ENCODE assay signal across 13 cellular contexts in genomic region chr20:23155141-23155590, GRCh38.
DNase-seq lines count a peak whose midpoint lies in the region; ATAC-seq and TF ChIP-seq lines count a peak whose summit lies in the region.
"Had no signal": no experiment of that assay in that cellular context is flagged by ENCODE, and none has a peak within 500 bp of the region (broad histone marks: within the 10 kb centered on the region; RNA-seq: fewer than 3 reads in every experiment).

No MANE protein-coding gene starts in this region.

- DNase-seq in CD1c-positive myeloid dendritic cell (ENCODE audit: extremely low spot score) (peak; percentile 68), Karpas-422 (peak; percentile 51), mesothelial cell of epicardium (ENCODE audit: low spot score in 2 of 2, unreplicated experiment in 2 of 2) (peak in 1 of 2 experiments; percentile 37), NCI-H446 (lab: John Stamatoyannopoulos, UW) (no peak)
- DNase-seq in activated CD4-positive, alpha-beta T cell treated with anti-CD3 and anti-CD28 coated beads for 36 hours: no peak
- DNase-seq in activated CD4-positive, alpha-beta T cell treated with anti-CD3 and anti-CD28 coated beads for 48 hours: no peak
- DNase-seq: activated naive CD8-positive, alpha-beta T cell treated with anti-CD3 and anti-CD28 coated beads, Interleukin-2, amount 10 ng/mL, durations not matched to agents 7 days and 5 days; CD4-positive, CD25-positive, alpha-beta regulatory T cell; NCI-H510A; retina had no signal

- TF ChIP-seq CTCF in mesothelial cell of epicardium (IDR thresholded peaks at IDR 0.05; ENCODE audit: unreplicated experiment): no peak

- no peaks in the 10 kb centered on the region for H3K79me2 ChIP-seq in Karpas-422 (ENCODE audit: low read length)
- H3K79me2 ChIP-seq: hepatocyte had no signal

- H3K9me2 ChIP-seq in Karpas-422 (replicated peaks; ENCODE audit: insufficient read depth, low read length): no peaks in the 10 kb centered on the region

- H3K4me1 ChIP-seq in Karpas-422 (ENCODE audit: low read length): peaks cover 58% of the 10 kb centered on the region

- H3K4me2 ChIP-seq in Karpas-422 (ENCODE audit: low read depth, low read length, poor library complexity, severe bottlenecking): peak overlapping the region; percentile 31
- H3K4me2 ChIP-seq: hepatocyte had no signal

- no peaks in the 10 kb centered on the region for H3K36me3 ChIP-seq in Karpas-422 (ENCODE audit: insufficient read depth, low read length)

- H3K27me3 ChIP-seq in Karpas-422 (ENCODE audit: low read length): no peaks in the 10 kb centered on the region
- H3K27me3 ChIP-seq: hepatocyte had no signal

- no peaks in the 10 kb centered on the region for H3K27me3 Mint-ChIP-seq in activated T-helper 17 cell treated with anti-CD3 and anti-CD28 coated beads, Interleukin-2, amount 50 U/mL, for 72 hours
- no peaks in the 10 kb centered on the region for H3K27me3 Mint-ChIP-seq in mesothelial cell of epicardium (ENCODE audit: low read depth)
- H3K27me3 Mint-ChIP-seq in activated CD4-positive, alpha-beta T cell treated with anti-CD3 and anti-CD28 coated beads for 36 hours: no peaks in the 10 kb centered on the region

- peak overlapping the region; percentile 86 for H2AFZ ChIP-seq in Karpas-422 (ENCODE audit: low read length)
- H2AFZ ChIP-seq: hepatocyte had no signal

- no peak overlapping the region for H3K27ac ChIP-seq in Karpas-422 (ENCODE audit: low read length)

- no peaks in the 10 kb centered on the region for H3K36me3 Mint-ChIP-seq in activated T-helper 17 cell treated with anti-CD3 and anti-CD28 coated beads, Interleukin-2, amount 50 U/mL, for 72 hours (ENCODE audit: low read depth)
- H3K36me3 Mint-ChIP-seq in mesothelial cell of epicardium: no peaks in the 10 kb centered on the region
- H3K36me3 Mint-ChIP-seq in activated CD4-positive, alpha-beta T cell treated with anti-CD3 and anti-CD28 coated beads for 36 hours (ENCODE audit: low read depth): no peaks in the 10 kb centered on the region
- H3K36me3 Mint-ChIP-seq: activated naive CD8-positive, alpha-beta T cell treated with anti-CD3 and anti-CD28 coated beads, Interleukin-2, amount 10 ng/mL, durations not matched to agents 7 days and 5 days; CD4-positive, CD25-positive, alpha-beta regulatory T cell had no signal

- no peak overlapping the region; the same call in 1 of the 2 replicates for H3K4me3 ChIP-seq in Karpas-422 (ENCODE audit: low read length)
- H3K4me3 ChIP-seq: hepatocyte had no signal

- H3K9me3 Mint-ChIP-seq in activated T-helper 17 cell treated with anti-CD3 and anti-CD28 coated beads, Interleukin-2, amount 50 U/mL, for 72 hours: no peaks in the 10 kb centered on the region
- no peaks in the 10 kb centered on the region for H3K9me3 Mint-ChIP-seq in mesothelial cell of epicardium
- H3K9me3 Mint-ChIP-seq in activated CD4-positive, alpha-beta T cell treated with anti-CD3 and anti-CD28 coated beads for 36 hours (ENCODE audit: low read depth): no peaks in the 10 kb centered on the region
- H3K9me3 Mint-ChIP-seq: activated naive CD8-positive, alpha-beta T cell treated with anti-CD3 and anti-CD28 coated beads, Interleukin-2, amount 10 ng/mL, durations not matched to agents 7 days and 5 days; CD4-positive, CD25-positive, alpha-beta regulatory T cell had no signal

- no peak overlapping the region for H3K4me3 Mint-ChIP-seq in activated T-helper 17 cell treated with anti-CD3 and anti-CD28 coated beads, Interleukin-2, amount 50 U/mL, for 72 hours
- H3K4me3 Mint-ChIP-seq in mesothelial cell of epicardium: no peak overlapping the region
- no peak overlapping the region for H3K4me3 Mint-ChIP-seq in activated CD4-positive, alpha-beta T cell treated with anti-CD3 and anti-CD28 coated beads for 36 hours
- H3K4me3 Mint-ChIP-seq: activated naive CD8-positive, alpha-beta T cell treated with anti-CD3 and anti-CD28 coated beads, Interleukin-2, amount 10 ng/mL, durations not matched to agents 7 days and 5 days; CD4-positive, CD25-positive, alpha-beta regulatory T cell had no signal

- peaks cover 14% of the 10 kb centered on the region for H3K4me1 Mint-ChIP-seq in activated T-helper 17 cell treated with anti-CD3 and anti-CD28 coated beads, Interleukin-2, amount 50 U/mL, for 72 hours
- peaks cover 19% of the 10 kb centered on the region for H3K4me1 Mint-ChIP-seq in mesothelial cell of epicardium
- H3K4me1 Mint-ChIP-seq in activated CD4-positive, alpha-beta T cell treated with anti-CD3 and anti-CD28 coated beads for 36 hours: peaks cover 10% of the 10 kb centered on the region

- CTCF ChIA-PET in activated CD4-positive, alpha-beta T cell treated with anti-CD3 and anti-CD28 coated beads for 36 hours (lab: Charles Lee): no interaction called here

- POLR2A ChIA-PET in activated CD4-positive, alpha-beta T cell treated with anti-CD3 and anti-CD28 coated beads for 36 hours (lab: Charles Lee): no interaction called here

- no peaks in the 10 kb centered on the region for H4K20me1 ChIP-seq in Karpas-422 (ENCODE audit: insufficient read depth, low read depth, low read length)

- H3K27ac Mint-ChIP-seq in activated T-helper 17 cell treated with anti-CD3 and anti-CD28 coated beads, Interleukin-2, amount 50 U/mL, for 72 hours: peak overlapping the region; percentile 66
- H3K27ac Mint-ChIP-seq in mesothelial cell of epicardium: peak overlapping the region; percentile 37
- no peak overlapping the region for H3K27ac Mint-ChIP-seq in activated CD4-positive, alpha-beta T cell treated with anti-CD3 and anti-CD28 coated beads for 36 hours
- H3K27ac Mint-ChIP-seq: activated naive CD8-positive, alpha-beta T cell treated with anti-CD3 and anti-CD28 coated beads, Interleukin-2, amount 10 ng/mL, durations not matched to agents 7 days and 5 days had no signal

- ATAC-seq in activated T-helper 17 cell treated with anti-CD3 and anti-CD28 coated beads, Interleukin-2, amount 50 U/mL, for 72 hours (replicated peaks): no peak
- no peak for ATAC-seq in HG03025 (IDR thresholded peaks at IDR 0.05; ENCODE audit: low FRiP score, unreplicated experiment)
- no peak for ATAC-seq in activated CD4-positive, alpha-beta T cell treated with anti-CD3 and anti-CD28 coated beads for 36 hours

- H3K9me3 ChIP-seq in Karpas-422 (ENCODE audit: low read length): no peaks in the 10 kb centered on the region

- H3K9ac ChIP-seq in Karpas-422 (ENCODE audit: low read length): peak overlapping the region; percentile 32; the same call in 1 of the 2 replicates

- intact Hi-C loops in activated CD4-positive, alpha-beta T cell treated with anti-CD3 and anti-CD28 coated beads for 36 hours (cut with DNase I, micrococcal nuclease): no loop called here

Comparison
In these comparisons a context has a peak if more than half of its experiments do, and no peak if none do; other contexts are left out.
1. DNase-seq: peak in CD1c-positive myeloid dendritic cell (single experiment) and Karpas-422 (single experiment); none in activated CD4-positive, alpha-beta T cell treated with anti-CD3 and anti-CD28 coated beads for 36 hours (single experiment), NCI-H446 (0 of 2) and activated CD4-positive, alpha-beta T cell treated with anti-CD3 and anti-CD28 coated beads for 48 hours (single experiment).